In genomic region chr17:53137919-53138318, GRCh38 we compare ENCODE assay signal across 23 cellular contexts.
"Had no signal": no experiment of that assay in that cellular context is flagged by ENCODE, and none has a peak within 500 bp of the region (broad histone marks: within the 10 kb centered on the region; RNA-seq: fewer than 3 reads in every experiment).

No MANE protein-coding gene starts in this region.

- H3K36me3 ChIP-seq: left ventricle myocardium inferior, prostate gland, spleen, tibial artery, upper lobe of right lung, vagina had no signal

- DNase-seq: effector memory CD4-positive, alpha-beta T cell; foreskin melanocyte; left cardiac atrium; left ventricle myocardium inferior; mesenchymal stem cell; midbrain; occipital lobe; retina; spleen; stimulated activated CD4-positive, alpha-beta T cell treated with anti-CD3 and anti-CD28 coated beads, Interleukin-15, amount 100 ng/mL, for 24 hours; stimulated activated CD4-positive, alpha-beta T cell treated with anti-CD3 and anti-CD28 coated beads, Interleukin-1b, Interleukin-23, amount 100 ng/mL, for 48 hours; stimulated activated CD4-positive, alpha-beta T cell treated with anti-CD3 and anti-CD28 coated beads, Interleukin-4, amount 100 ng/mL, for 24 hours; tibial artery; upper lobe of right lung had no signal

- H3K79me2 ChIP-seq: parathyroid adenoma had no signal

- H3K9ac ChIP-seq: parathyroid adenoma had no signal

- H2AFZ ChIP-seq: parathyroid adenoma had no signal

- FAIRE-seq: keratinocyte had no signal

- H3K27me3 ChIP-seq: spleen, tibial artery, upper lobe of right lung, vagina had no signal

- H3K4me1 ChIP-seq: parathyroid adenoma, prostate gland, spleen, tibial artery, upper lobe of right lung, vagina had no signal

- ATAC-seq: left cardiac atrium; natural killer cell treated with Interleukin-12 subunit alpha and Interleukin-12 subunit beta and Interleukin-15 and Interleukin-18, amount 100 ng/mL, for 72 hours; sciatic nerve; stimulated activated memory B cell treated with anti-CD40 and anti-IgM and Interleukin-4, amounts not matched to agents 10 μg/mL and 1 μg/mL and 100 μg/mL, for 72 hours; upper lobe of right lung had no signal

- H3K4me3 ChIP-seq: coronary artery, left ventricle myocardium inferior, lung, prostate gland, spleen, tibial artery, upper lobe of right lung, vagina had no signal

- H3K27ac ChIP-seq: coronary artery, left ventricle myocardium inferior, parathyroid adenoma, prostate gland, spleen, tibial artery, upper lobe of right lung, vagina had no signal

- H3K9me3 ChIP-seq: left ventricle myocardium inferior, prostate gland, spleen, tibial artery, upper lobe of right lung, vagina had no signal
